ENCODE assay signal across 8 cellular contexts in the genomic region with DNA sequence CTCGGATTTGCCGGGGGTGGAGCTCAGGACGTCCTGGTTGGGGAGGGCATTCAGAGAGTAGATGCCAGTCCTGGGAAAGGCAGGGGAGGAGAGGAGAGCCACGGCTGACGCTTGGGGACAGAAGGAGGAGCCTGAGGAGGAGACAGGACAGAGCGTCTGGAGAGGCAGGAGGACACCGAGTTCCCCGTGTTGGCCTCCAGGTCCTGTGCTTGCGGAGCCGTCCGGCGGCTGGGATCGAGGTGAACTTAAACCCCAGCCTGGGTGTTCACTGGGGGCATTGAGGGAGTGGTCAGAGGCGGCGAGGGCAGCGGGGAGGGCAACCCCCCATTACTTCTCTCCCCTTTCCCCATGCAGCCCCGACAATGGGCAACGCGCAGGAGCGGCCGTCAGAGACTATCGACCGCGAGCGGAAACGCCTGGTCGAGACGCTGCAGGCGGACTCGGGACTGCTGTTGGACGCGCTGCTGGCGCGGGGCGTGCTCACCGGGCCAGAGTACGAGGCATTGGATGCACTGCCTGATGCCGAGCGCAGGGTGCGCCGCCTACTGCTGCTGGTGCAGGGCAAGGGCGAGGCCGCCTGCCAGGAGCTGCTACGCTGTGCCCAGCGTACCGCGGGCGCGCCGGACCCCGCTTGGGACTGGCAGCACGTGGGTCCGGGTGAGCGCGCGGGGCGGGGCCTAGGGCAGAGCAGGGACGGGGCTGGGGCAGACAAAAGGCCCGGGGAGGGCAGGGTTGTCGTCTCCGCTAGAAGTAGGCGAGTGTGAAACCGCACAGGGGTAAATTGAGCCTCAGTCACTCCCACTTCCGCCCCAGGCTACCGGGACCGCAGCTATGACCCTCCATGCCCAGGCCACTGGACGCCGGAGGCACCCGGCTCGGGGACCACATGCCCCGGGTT. TPM values are rescaled to one million over a fixed set of nuclear protein-coding genes. Genes with fewer than 3 reads are reported as not detected.
DNase-seq lines count a peak whose midpoint lies in the region; ATAC-seq and TF ChIP-seq lines count a peak whose summit lies in the region.

No MANE protein-coding gene starts in this region.

- no peaks in the 10 kb centered on the region for H3K9me3 ChIP-seq in mononuclear cell (ENCODE audit: low read depth, low read length)

- H3K27ac ChIP-seq in substantia nigra (ENCODE audit: low read depth, low read length, poor library complexity, severe bottlenecking) = peak overlapping the region; percentile 58

- peak; percentile 45 for ATAC-seq in HG03342 (IDR thresholded peaks at IDR 0.05; ENCODE audit: unreplicated experiment)

- TF ChIP-seq CTCF in GM12874 (IDR thresholded peaks at IDR 0.05; ENCODE audit: insufficient read depth, low read depth, low read length) = 0 out of 2 replicates have a peak, but pooled peaks have one; percentile 26

- peak; percentile 47 for DNase-seq in A172 (ENCODE audit: low spot score)
- DNase-seq in NCI-H774 (lab: John Stamatoyannopoulos, UW) = peak; percentile 53
- DNase-seq in activated T-cell treated with anti-CD3 and anti-CD28 coated beads, Interleukin-2, amount 50 U/mL, for 48 hours = peak; percentile 74 to 78
- DNase-seq in erythroblast (lab: John Stamatoyannopoulos, UW) = peak; percentile 57 to 61
- DNase-seq in substantia nigra (lab: John Stamatoyannopoulos, UW) = peak; percentile 17 to 92 (median 74)

- peaks cover 64% of the 10 kb centered on the region for H3K4me1 ChIP-seq in mononuclear cell (ENCODE audit: insufficient read depth, low read length)

- peak; percentile 42 for TF ChIP-seq POLR2A in erythroblast (IDR thresholded peaks at IDR 0.05; ENCODE audit: low read length)

- H3K4me3 ChIP-seq in mononuclear cell (ENCODE audit: low read length) = peak overlapping the region; percentile 10

- peaks cover 46% of the 10 kb centered on the region for H3K27me3 ChIP-seq in mononuclear cell (ENCODE audit: insufficient read depth, low read length)

RNA-seq across cellular contexts. Expression of a gene that starts 3.7 kb away (rescaled TPM):
- 11.2 and 19.6 TPM in 2 replicates for total RNA-seq in A172 (2014; rRNA removed; shearing (Covaris generic))
- total RNA-seq in mononuclear cell = 0.73 TPM

RNA-seq across cellular contexts. Expression of a gene that starts 9.5 kb away (rescaled TPM):
- total RNA-seq in A172 (2014; rRNA removed; shearing (Covaris generic)) = 5.8 and 10.9 TPM in 2 replicates
- total RNA-seq in mononuclear cell = 2.7 TPM

RNA-seq across cellular contexts. Expression of a gene that starts 9.7 kb away (rescaled TPM):
- 15.6 and 17.5 TPM in 2 replicates for total RNA-seq in A172 (2014; rRNA removed; shearing (Covaris generic))
- 3.5 TPM for total RNA-seq in mononuclear cell

RNA-seq across cellular contexts. Expression of a gene that starts 14.3 kb away (rescaled TPM):
- total RNA-seq in A172 (2014; rRNA removed; shearing (Covaris generic)) = 7.3 and 9.0 TPM in 2 replicates
- total RNA-seq in mononuclear cell = 8.5 TPM

RNA-seq across cellular contexts. Expression of a gene that starts 14.3 kb away (rescaled TPM):
- total RNA-seq in A172 (2014; rRNA removed; shearing (Covaris generic)) = 28.9 and 36.1 TPM in 2 replicates
- total RNA-seq in mononuclear cell = 18.4 TPM

Comparison
In these comparisons a context has a peak if more than half of its experiments do, and no peak if none do; other contexts are left out.
1. Peak in every context shown above with its lines: DNase-seq, ATAC-seq, H3K4me3 ChIP-seq and H3K27ac ChIP-seq.